In genomic region chr12:109796057-109796456, GRCh38 we compare ENCODE assay signal across 2 cellular contexts.
TF ChIP-seq lines count a peak whose summit lies in the region.

No MANE protein-coding gene starts in this region.

TF ChIP-seq in HEK293, 187 proteins besides CTCF, POLR2A, EP300 and RAD21:
- peak; percentile 61 for TF ChIP-seq ZNF768 (tag by site-specific recombination; IDR thresholded peaks at IDR 0.05)
- TF ChIP-seq KLF10 (tag by site-specific recombination; IDR thresholded peaks at IDR 0.05), result no peak

TF ChIP-seq in K562, 482 proteins besides CTCF, POLR2A, EP300 and RAD21:
- TF ChIP-seq ZFP36 (IDR thresholded peaks at IDR 0.05; ENCODE audit: low read depth, low read length, partially characterized antibody), result peak; percentile 51
- TF ChIP-seq PHF8 (IDR thresholded peaks at IDR 0.05; ENCODE audit: borderline replicate concordance, low read length), result no peak
- TF ChIP-seq ZNF436 (CRISPR knock-in tag; IDR thresholded peaks at IDR 0.05), result no peak
- TF ChIP-seq RBM25 (IDR thresholded peaks at IDR 0.05; ENCODE audit: low read depth, low read length, severe bottlenecking), result peak; percentile 53
TF ChIP-seq in K562: peak in this region for 2.
